In the genomic region with DNA sequence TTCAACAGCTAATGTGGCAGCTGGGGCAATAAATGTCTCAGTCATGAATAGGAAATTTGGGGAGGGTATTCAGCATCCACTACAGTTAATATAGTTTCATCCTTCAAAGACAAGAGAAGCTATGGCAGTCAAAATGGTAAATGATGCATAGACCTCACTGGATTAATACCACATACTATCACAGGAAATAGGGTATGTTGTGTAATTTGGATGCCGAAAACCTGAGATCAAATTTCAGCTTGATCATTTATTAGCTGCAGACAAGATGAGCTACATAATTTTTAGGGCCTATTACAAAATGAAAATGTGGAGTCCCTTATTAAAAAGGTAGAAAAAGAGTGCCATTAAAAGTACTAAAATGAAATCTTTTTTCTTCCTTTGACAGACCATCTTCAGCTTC, we compare ENCODE assay signal across 2 cellular contexts.
TF ChIP-seq lines count a peak whose summit lies in the region.

No MANE protein-coding gene starts in this region.

TF ChIP-seq in IMR-90, 13 proteins besides CTCF, POLR2A, EP300 and RAD21:
- no peak for TF ChIP-seq MAFK (IDR thresholded peaks at IDR 0.05; ENCODE audit: low read depth, low read length)
- TF ChIP-seq BHLHE40 (IDR thresholded peaks at IDR 0.05; ENCODE audit: low read depth, low read length) = no peak
- no peak for TF ChIP-seq SMC3 (IDR thresholded peaks at IDR 0.05; ENCODE audit: low read depth, low read length)
- TF ChIP-seq RFX5 (IDR thresholded peaks at IDR 0.05; ENCODE audit: low read depth, low read length) = no peak
- TF ChIP-seq MAZ (IDR thresholded peaks at IDR 0.05; ENCODE audit: borderline replicate concordance, low read depth, low read length) = no peak
- TF ChIP-seq ELK1 (IDR thresholded peaks at IDR 0.05; ENCODE audit: borderline replicate concordance, low read depth, low read length) = no peak
- no peak for TF ChIP-seq CEBPB (IDR thresholded peaks at IDR 0.05; ENCODE audit: low read depth, low read length)
- TF ChIP-seq RCOR1 (IDR thresholded peaks at IDR 0.05; ENCODE audit: insufficient replicate concordance, low read length) = no peak
- no peak for TF ChIP-seq NFE2L2 (IDR thresholded peaks at IDR 0.05; ENCODE audit: low read depth, low read length)
- TF ChIP-seq USF2 (IDR thresholded peaks at IDR 0.05; ENCODE audit: low read depth, low read length) = no peak
- no peak for TF ChIP-seq FOS (IDR thresholded peaks at IDR 0.05; ENCODE audit: low read depth, low read length)
- no peak for TF ChIP-seq CHD1 (IDR thresholded peaks at IDR 0.05; ENCODE audit: low read depth, low read length)
- no peak for TF ChIP-seq MXI1 (IDR thresholded peaks at IDR 0.05; ENCODE audit: borderline replicate concordance, low read depth, low read length)

TF ChIP-seq in H1, 55 proteins besides CTCF, POLR2A, EP300 and RAD21:
- TF ChIP-seq SUZ12 (IDR thresholded peaks at IDR 0.05; ENCODE audit: low read length) (no peak), CTBP2 (IDR thresholded peaks at IDR 0.05; ENCODE audit: borderline replicate concordance, insufficient read depth, insufficient read length, low read length) (no peak), JUN (IDR thresholded peaks at IDR 0.05; ENCODE audit: low read depth, low read length) (no peak), BRCA1 (IDR thresholded peaks at IDR 0.05; ENCODE audit: low read depth, low read length) (no peak), CEBPB (IDR thresholded peaks at IDR 0.05; ENCODE audit: low read depth, low read length) (no peak), USF2 (IDR thresholded peaks at IDR 0.05; ENCODE audit: low read length) (no peak), EZH2 (IDR thresholded peaks at IDR 0.05; ENCODE audit: low read depth, low read length, severe bottlenecking) (no peak), EGR1 (IDR thresholded peaks at IDR 0.05; ENCODE audit: borderline replicate concordance, low read depth, low read length) (no peak), JUND (IDR thresholded peaks at IDR 0.05; ENCODE audit: low read length) (no peak), POLR2AphosphoS5 (IDR thresholded peaks at IDR 0.05; ENCODE audit: low read depth, low read length) (no peak)
- TF ChIP-seq, protein P1, sequence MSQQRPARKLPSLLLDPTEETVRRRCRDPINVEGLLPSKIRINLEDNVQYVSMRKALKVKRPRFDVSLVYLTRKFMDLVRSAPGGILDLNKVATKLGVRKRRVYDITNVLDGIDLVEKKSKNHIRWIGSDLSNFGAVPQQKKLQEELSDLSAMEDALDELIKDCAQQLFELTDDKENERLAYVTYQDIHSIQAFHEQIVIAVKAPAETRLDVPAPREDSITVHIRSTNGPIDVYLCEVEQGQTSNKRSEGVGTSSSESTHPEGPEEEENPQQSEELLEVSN (IDR thresholded peaks at IDR 0.05) = no peak
